ENCODE assay signal across 10 cellular contexts in genomic region chr1:230568008-230568407, GRCh38.
DNase-seq lines count a peak whose midpoint lies in the region; ATAC-seq and TF ChIP-seq lines count a peak whose summit lies in the region.
"Had no signal": no experiment of that assay in that cellular context is flagged by ENCODE, and none has a peak within 500 bp of the region (broad histone marks: within the 10 kb centered on the region; RNA-seq: fewer than 3 reads in every experiment).

No MANE protein-coding gene starts in this region.

- TF ChIP-seq EP300 in stomach (IDR thresholded peaks at IDR 0.05): no peak

- 71 to 76% (median 74%) methylated on average over 8 of the region's 8 CpGs for WGBS in heart left ventricle, 4 donors
- WGBS in stomach, 5 donors: 38 to 59% (median 41%) methylated on average over 8 of the region's 8 CpGs

- DNase-seq in Right ventricle myocardium inferior (ENCODE audit: missing footprints): peak; percentile 35
- DNase-seq in heart left ventricle: no peak
- peak; percentile 16 for DNase-seq in fibroblast of the aortic adventitia (ENCODE audit: low read depth)
- peak; percentile 56 for DNase-seq in stomach
- DNase-seq in effector CD8-positive, alpha-beta T cell (lab: John Stamatoyannopoulos, UW): no peak
- DNase-seq in SKM-1 (lab: John Stamatoyannopoulos, UW; ENCODE audit: unreplicated experiment): no peak
- no peak for DNase-seq in NCI-H1694 treated with DMSO at 0.1 percent for 48 hours (lab: John Stamatoyannopoulos, UW)
- DNase-seq: activated T-cell treated with anti-CD3 and anti-CD28 coated beads, Interleukin-2, amount 50 U/mL, for 4 hours; DMS79 had no signal

- H3K36me3 ChIP-seq in heart left ventricle (no peaks in the 10 kb centered on the region), OCI-LY3 (replicated peaks; ENCODE audit: low read depth, low read length) (no peaks in the 10 kb centered on the region), stomach (no peaks in the 10 kb centered on the region)

- no peak overlapping the region for H3K9ac ChIP-seq in OCI-LY3 (ENCODE audit: low read length)

- H2AFZ ChIP-seq in OCI-LY3 (ENCODE audit: low read depth, low read length): peak overlapping the region; percentile 70

- TF ChIP-seq POLR2A in heart left ventricle (IDR thresholded peaks at IDR 0.05): no peak
- TF ChIP-seq POLR2A in stomach (IDR thresholded peaks at IDR 0.05): no peak

- H3K4me1 ChIP-seq in heart left ventricle (peaks cover 0 to 14% (median 0%) of the 10 kb centered on the region in 12 donors), OCI-LY3 (ENCODE audit: low read length) (peaks cover 15% of the 10 kb centered on the region), stomach (peaks cover 8 to 25% (median 14%) of the 10 kb centered on the region in 4 donors)

- ATAC-seq in Right ventricle myocardium inferior (no peak), heart left ventricle (no peak)

- no peaks in the 10 kb centered on the region for H3K79me2 ChIP-seq in OCI-LY3 (ENCODE audit: low read length)

- intact Hi-C loops in Right ventricle myocardium inferior (cut with DNase I): no loop called here
- intact Hi-C loops in heart left ventricle (cut with DNase I): no loop called here
- intact Hi-C loops in stomach (cut with DNase I; ENCODE audit: low total_unique reads): no loop called here

- H3K27me3 ChIP-seq in heart left ventricle (no peaks in the 10 kb centered on the region), OCI-LY3 (ENCODE audit: low read depth, low read length) (peaks cover 27% of the 10 kb centered on the region), stomach (no peaks in the 10 kb centered on the region)

- no peaks in the 10 kb centered on the region for H3K9me3 ChIP-seq in heart left ventricle
- no peaks in the 10 kb centered on the region for H3K9me3 ChIP-seq in OCI-LY3 (ENCODE audit: insufficient read depth, low read length)
- H3K9me3 ChIP-seq in stomach: no peaks in the 10 kb centered on the region

- H3K4me2 ChIP-seq in OCI-LY3 (ENCODE audit: low read length): peak overlapping the region; percentile 39

- H3K4me3 ChIP-seq in heart left ventricle: no peak overlapping the region
- H3K4me3 ChIP-seq in OCI-LY3 (ENCODE audit: low read length): no peak overlapping the region
- no peak overlapping the region for H3K4me3 ChIP-seq in fibroblast of the aortic adventitia (ENCODE audit: low read depth, low read length)
- no peak overlapping the region for H3K4me3 ChIP-seq in stomach

- H3K27ac ChIP-seq in heart left ventricle (no peak overlapping the region), OCI-LY3 (ENCODE audit: low read length) (no peak overlapping the region), stomach (no peak overlapping the region)

- no peaks in the 10 kb centered on the region for H4K20me1 ChIP-seq in OCI-LY3 (ENCODE audit: insufficient read depth, low read length)

- TF ChIP-seq CTCF in heart left ventricle (IDR thresholded peaks at IDR 0.05) (no peak), OCI-LY3 (IDR thresholded peaks at IDR 0.05; ENCODE audit: low read depth, low read length) (peak; percentile 28; the same call in 1 of the 2 replicates), fibroblast of the aortic adventitia (IDR thresholded peaks at IDR 0.05; ENCODE audit: insufficient read depth, low read length) (peak; percentile 15), stomach (IDR thresholded peaks at IDR 0.05) (peak in 4 of 7 experiments; percentile 40 to 53 (median 48))

Comparison
In these comparisons a context has a peak if more than half of its experiments do, and no peak if none do; other contexts are left out.
1. DNase-seq: peak in Right ventricle myocardium inferior (single experiment), fibroblast of the aortic adventitia (single experiment) and stomach (single experiment); none in heart left ventricle (0 of 5), effector CD8-positive, alpha-beta T cell (single experiment), SKM-1 (single experiment) and NCI-H1694 treated with DMSO at 0.1 percent for 48 hours (single experiment).
2. CTCF ChIP-seq: peak in OCI-LY3 (single experiment), fibroblast of the aortic adventitia (single experiment) and stomach (4 of 7); none in heart left ventricle (0 of 12).